37 cellular contexts compared by ENCODE assay signal in the genomic region with DNA sequence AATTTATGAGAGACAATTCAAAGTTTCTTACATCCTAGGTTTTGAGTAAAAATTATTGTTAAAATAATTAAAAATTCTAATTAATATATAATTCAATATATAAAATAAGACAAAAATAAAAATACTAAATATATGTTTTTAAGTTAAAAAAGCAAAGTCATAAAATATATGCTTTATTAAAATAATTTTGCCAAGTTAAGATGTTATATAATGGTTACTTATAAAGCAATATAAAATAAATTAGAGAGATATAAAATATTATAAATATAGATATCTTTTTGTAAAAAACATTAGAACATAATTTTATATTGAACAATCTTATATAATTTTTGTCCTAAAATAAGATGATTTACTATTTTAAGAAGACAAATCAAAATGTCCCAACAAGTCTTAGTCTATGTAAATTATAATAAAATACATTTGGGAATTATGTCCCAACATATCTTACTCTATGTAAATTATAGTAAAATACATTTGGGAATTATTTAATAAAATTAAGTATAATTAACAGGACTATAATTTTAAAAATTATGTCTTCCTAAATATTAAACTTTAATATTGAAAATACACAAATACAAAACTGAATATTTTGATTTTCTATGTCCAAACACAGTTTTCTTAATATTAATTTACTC.
"Had no signal": no experiment of that assay in that cellular context is flagged by ENCODE, and none has a peak within 500 bp of the region (broad histone marks: within the 10 kb centered on the region; RNA-seq: fewer than 3 reads in every experiment).

No MANE protein-coding gene starts in this region.

- H3K79me2 ChIP-seq: hepatocyte had no signal

- H3K4me3 Mint-ChIP-seq: activated B cell treated with CpG ODN at 0.5 μM for 24 hours; activated CD8-positive, alpha-beta T cell treated with anti-CD3 and anti-CD28 coated beads for 36 hours; activated naive CD4-positive, alpha-beta T cell treated with anti-CD3 and anti-CD28 coated beads for 36 hours; activated naive CD4-positive, alpha-beta T cell treated with anti-CD3 and anti-CD28 coated beads, Interleukin-2, amount 50 U/mL, for 24 hours; activated naive CD8-positive, alpha-beta T cell treated with anti-CD3 and anti-CD28 coated beads, Interleukin-2, amount 10 ng/mL, durations not matched to agents 7 days and 5 days; activated T-helper 1 cell treated with anti-CD3 and anti-CD28 coated beads, Interleukin-12 subunit alpha, Interleukin-12 subunit beta, Interleukin-2, Interleukin-4 antibody, amounts not matched to agents 30 ng/mL and 10 ng/mL and 1 ng/mL, durations not matched to agents 14 hours and 24 hours and 36 hours; brain; dendritic cell treated with granulocyte-macrophage colony-stimulating factor and Interleukin-4, amounts not matched to agents 40 ng/mL and 50 ng/mL, for 4 days; endodermal cell; T-helper 17 cell; T-helper 2 cell treated with Interferon-gamma antibody and Interleukin-4, amounts not matched to agents 5 μg/mL and 100 μg/mL, for 36 hours had no signal

- ATAC-seq: activated CD4-positive, CD25-positive, alpha-beta regulatory T cell treated with anti-CD3 and anti-CD28 coated beads, Interleukin-2, amount 50 U/mL, for 24 hours; activated CD8-positive, alpha-beta T cell treated with anti-CD3 and anti-CD28 coated beads for 36 hours; esophagus mucosa; gastrocnemius medialis; heart right ventricle; T-helper 17 cell had no signal

- H3K4me2 ChIP-seq: hepatocyte had no signal

- H3K4me3 ChIP-seq: ascending aorta, breast epithelium, cardiac muscle cell, coronary artery, dorsolateral prefrontal cortex, gastrocnemius medialis, heart right ventricle, hepatocyte had no signal

- H3K4me1 Mint-ChIP-seq: activated naive CD4-positive, alpha-beta T cell treated with anti-CD3 and anti-CD28 coated beads, Interleukin-2, amount 50 U/mL, for 24 hours; brain; endodermal cell had no signal

- H3K4me1 ChIP-seq: ascending aorta, breast epithelium, gastrocnemius medialis, heart right ventricle had no signal

- H3K9me3 Mint-ChIP-seq: activated B cell treated with CpG ODN at 0.5 μM for 24 hours; activated CD8-positive, alpha-beta T cell treated with anti-CD3 and anti-CD28 coated beads for 36 hours; activated naive CD4-positive, alpha-beta T cell treated with anti-CD3 and anti-CD28 coated beads for 36 hours; activated naive CD4-positive, alpha-beta T cell treated with anti-CD3 and anti-CD28 coated beads, Interleukin-2, amount 50 U/mL, for 24 hours; activated naive CD8-positive, alpha-beta T cell treated with anti-CD3 and anti-CD28 coated beads, Interleukin-2, amount 10 ng/mL, durations not matched to agents 7 days and 5 days; activated T-helper 1 cell treated with anti-CD3 and anti-CD28 coated beads, Interleukin-12 subunit alpha, Interleukin-12 subunit beta, Interleukin-2, Interleukin-4 antibody, amounts not matched to agents 30 ng/mL and 10 ng/mL and 1 ng/mL, durations not matched to agents 14 hours and 24 hours and 36 hours; activated T-helper 2 cell treated with anti-CD3 and anti-CD28 coated beads, Interferon-gamma antibody, Interleukin-2, Interleukin-4, amounts not matched to agents 10 μg/mL and 5 μg/mL and 100 μg/mL, durations not matched to agents 14 hours and 24 hours and 36 hours; dendritic cell treated with granulocyte-macrophage colony-stimulating factor and Interleukin-4, amounts not matched to agents 40 ng/mL and 50 ng/mL, for 4 days; T-helper 2 cell treated with Interferon-gamma antibody and Interleukin-4, amounts not matched to agents 5 μg/mL and 100 μg/mL, for 36 hours had no signal

- DNase-seq: activated B cell treated with CpG ODN at 0.5 μM for 24 hours; activated CD4-positive, alpha-beta T cell treated with anti-CD3 and anti-CD28 coated beads for 48 hours; activated CD4-positive, alpha-beta T cell treated with anti-CD3 and anti-CD28 coated beads, Interleukin-2, amount 50 U/mL, for 1 hour; activated CD4-positive, alpha-beta T cell treated with anti-CD3 and anti-CD28 coated beads, Interleukin-2, amount 50 U/mL, for 48 hours; activated CD8-positive, alpha-beta memory T cell treated with anti-CD3 and anti-CD28 coated beads for 24 hours; activated CD8-positive, alpha-beta T cell treated with anti-CD3 and anti-CD28 coated beads for 36 hours; activated effector memory CD4-positive, alpha-beta T cell treated with anti-CD3 and anti-CD28 coated beads, Interleukin-2, amount 50 U/mL, for 16 hours; activated naive CD4-positive, alpha-beta T cell treated with anti-CD3 and anti-CD28 coated beads for 36 hours; activated naive CD8-positive, alpha-beta T cell treated with anti-CD3 and anti-CD28 coated beads, Interleukin-2, amount 10 ng/mL, durations not matched to agents 7 days and 5 days; activated T-cell treated with anti-CD3 and anti-CD28 coated beads, Interleukin-2, amount 50 U/mL, for 1 hour; activated T-cell treated with anti-CD3 and anti-CD28 coated beads, Interleukin-2, amount 50 U/mL, for 48 hours; central memory CD4-positive, alpha-beta T cell; cerebellar nuclear complex; dorsolateral prefrontal cortex; effector memory CD4-positive, alpha-beta T cell; endodermal cell; foreskin fibroblast; gastrocnemius medialis; glutamatergic neuron; heart right ventricle; T-helper 1 cell; T-helper 17 cell; T1000; WERI-Rb-1 had no signal

- H3K36me3 ChIP-seq: ascending aorta, breast epithelium, cardiac muscle cell, gastrocnemius medialis, heart right ventricle, WERI-Rb-1 had no signal

- H3K36me3 Mint-ChIP-seq: activated naive CD4-positive, alpha-beta T cell treated with anti-CD3 and anti-CD28 coated beads, Interleukin-2, amount 50 U/mL, for 24 hours; activated naive CD8-positive, alpha-beta T cell treated with anti-CD3 and anti-CD28 coated beads, Interleukin-2, amount 10 ng/mL, durations not matched to agents 7 days and 5 days; brain had no signal

- H3K9me3 ChIP-seq: ascending aorta, gastrocnemius medialis had no signal

- H2AFZ ChIP-seq: hepatocyte had no signal

- H3K27me3 ChIP-seq: ascending aorta, breast epithelium, gastrocnemius medialis had no signal

- H3K27ac Mint-ChIP-seq: activated B cell treated with CpG ODN at 0.5 μM for 24 hours; activated CD8-positive, alpha-beta T cell treated with anti-CD3 and anti-CD28 coated beads for 36 hours; activated naive CD4-positive, alpha-beta T cell treated with anti-CD3 and anti-CD28 coated beads for 36 hours; activated naive CD4-positive, alpha-beta T cell treated with anti-CD3 and anti-CD28 coated beads, Interleukin-2, amount 50 U/mL, for 24 hours; activated naive CD8-positive, alpha-beta T cell treated with anti-CD3 and anti-CD28 coated beads, Interleukin-2, amount 10 ng/mL, durations not matched to agents 7 days and 5 days; activated T-helper 1 cell treated with anti-CD3 and anti-CD28 coated beads, Interleukin-12 subunit alpha, Interleukin-12 subunit beta, Interleukin-2, Interleukin-4 antibody, amounts not matched to agents 30 ng/mL and 10 ng/mL and 1 ng/mL, durations not matched to agents 14 hours and 24 hours and 36 hours; activated T-helper 2 cell treated with anti-CD3 and anti-CD28 coated beads, Interferon-gamma antibody, Interleukin-2, Interleukin-4, amounts not matched to agents 10 μg/mL and 5 μg/mL and 100 μg/mL, durations not matched to agents 14 hours and 24 hours and 36 hours; brain; dendritic cell treated with granulocyte-macrophage colony-stimulating factor and Interleukin-4, amounts not matched to agents 40 ng/mL and 50 ng/mL, for 4 days; endodermal cell; T-helper 17 cell; T-helper 2 cell treated with Interferon-gamma antibody and Interleukin-4, amounts not matched to agents 5 μg/mL and 100 μg/mL, for 36 hours had no signal

- H3K27ac ChIP-seq: ascending aorta, breast epithelium, cardiac muscle cell, coronary artery, dorsolateral prefrontal cortex, gastrocnemius medialis, heart right ventricle, hepatocyte, WERI-Rb-1 had no signal

- H3K27me3 Mint-ChIP-seq: activated B cell treated with CpG ODN at 0.5 μM for 24 hours had no signal
